ENCODE assay signal across 8 cellular contexts in the genomic region with DNA sequence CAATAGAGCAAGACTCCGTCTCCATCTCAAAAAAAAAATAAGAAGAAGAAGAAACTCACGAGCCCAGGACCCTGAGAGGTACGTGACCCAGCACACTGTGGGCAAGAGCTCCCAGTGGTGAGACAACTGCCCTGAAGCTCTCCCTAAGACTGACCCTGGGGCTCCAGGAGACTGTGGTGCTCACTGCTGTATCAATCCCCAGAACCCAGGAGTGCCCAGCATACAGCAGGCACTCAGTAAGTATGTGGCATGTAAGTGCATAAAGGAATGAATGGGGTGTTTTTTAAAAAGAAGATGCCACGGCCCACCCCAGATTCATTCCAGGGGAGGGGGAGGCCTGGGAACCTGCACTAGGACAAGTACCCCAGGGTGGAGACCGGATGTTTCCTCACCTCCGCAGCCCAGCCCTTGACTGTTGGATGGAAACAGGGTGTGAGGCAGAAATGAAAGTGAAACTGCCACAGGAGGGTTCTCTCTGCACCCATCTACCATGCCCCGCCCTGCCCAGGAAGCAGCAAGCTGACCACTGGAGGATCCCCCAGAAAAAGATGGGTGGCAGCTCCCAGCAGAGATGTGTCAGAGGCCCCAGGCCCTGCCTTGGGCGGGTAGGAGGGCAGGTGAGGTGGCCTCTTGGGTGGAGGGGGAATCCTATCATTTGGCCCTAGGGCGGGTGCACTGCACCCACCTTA.
DNase-seq lines count a peak whose midpoint lies in the region; ATAC-seq lines count a peak whose summit lies in the region.

No MANE protein-coding gene starts in this region.

- DNase-seq in AML-193 (lab: John Stamatoyannopoulos, UW) (peak; percentile 28 to 48), GM19238 (ENCODE audit: insufficient read length, low spot score) (peak; percentile 90), T-helper 2 cell (peak in 4 of 5 experiments; percentile 6 to 95 (median 50)), iPS-NIHi11 (ENCODE audit: low spot score) (no peak), caudate nucleus (lab: John Stamatoyannopoulos, UW) (no peak)
- peak; percentile 56 for DNase-seq in central memory CD4-positive, alpha-beta T cell
- DNase-seq in stimulated activated CD4-positive, alpha-beta T cell treated with anti-CD3 and anti-CD28 coated beads, Interleukin-4, amount 100 ng/mL, for 4 hours: peak; percentile 20 to 70

- H3K27ac ChIP-seq in caudate nucleus (ENCODE audit: low read depth, low read length): no peak overlapping the region

- peak; percentile 91 for ATAC-seq in HG03159 (IDR thresholded peaks at IDR 0.05; ENCODE audit: unreplicated experiment)

Comparison
In these comparisons a context has a peak if more than half of its experiments do, and no peak if none do; other contexts are left out.
1. DNase-seq: peak in AML-193 (2 of 2), GM19238 (single experiment), T-helper 2 cell (4 of 5), central memory CD4-positive, alpha-beta T cell (single experiment) and stimulated activated CD4-positive, alpha-beta T cell treated with anti-CD3 and anti-CD28 coated beads, Interleukin-4, amount 100 ng/mL, for 4 hours (2 of 2); none in iPS-NIHi11 (single experiment) and caudate nucleus (0 of 61).